In genomic region chr5:83956386-83956785, GRCh38 we compare ENCODE assay signal across 21 cellular contexts.
DNase-seq lines count a peak whose midpoint lies in the region; ATAC-seq and TF ChIP-seq lines count a peak whose summit lies in the region.
"Had no signal": no experiment of that assay in that cellular context is flagged by ENCODE, and none has a peak within 500 bp of the region (broad histone marks: within the 10 kb centered on the region; RNA-seq: fewer than 3 reads in every experiment).

No MANE protein-coding gene starts in this region.

- no TSS peak for BruUV-seq in HCT116 (replicated peaks; lab: Mats Ljungman, UMichigan)

- no peaks in the 10 kb centered on the region for H3K36me3 Mint-ChIP-seq in GM23338 (ENCODE audit: low read depth)

- H2AFZ ChIP-seq in HCT116 (ENCODE audit: low read depth, low read length, poor library complexity, severe bottlenecking) (no peak overlapping the region), osteoblast (ENCODE audit: low read length) (peak overlapping the region; percentile 52), GM23338 (no peak overlapping the region)

- CTCF ChIA-PET in HCT116 (lab: Charles Lee) = no interaction called here

- RAD21 ChIA-PET in HCT116 (lab: Charles Lee; ENCODE audit: low non-redundant PET in 1 of 2, low total read pairs in 2 of 2, uncharacterized antibody in 2 of 2, unreplicated experiment in 2 of 2) = no interaction called here

- H3K36me3 ChIP-seq in HCT116 (ENCODE audit: control insufficient read depth in 1 of 2, insufficient read depth in 2 of 2, low read length in 2 of 2) = no peaks in the 10 kb centered on the region
- H3K36me3 ChIP-seq in osteoblast (ENCODE audit: insufficient read depth, low read length) = peaks cover 3% of the 10 kb centered on the region
- H3K36me3 ChIP-seq in GM23338 (ENCODE audit: insufficient read depth) = no peaks in the 10 kb centered on the region
- H3K36me3 ChIP-seq: BE2C, suprapubic skin had no signal

- no peaks in the 10 kb centered on the region for H3K9me3 ChIP-seq in HCT116 (ENCODE audit: control insufficient read depth in 1 of 2, insufficient read depth in 1 of 2, low read depth in 1 of 2, low read length in 2 of 2)
- no peaks in the 10 kb centered on the region for H3K9me3 ChIP-seq in osteoblast (ENCODE audit: low read depth, low read length)
- H3K9me3 ChIP-seq: BE2C, suprapubic skin had no signal

- H3K27ac Mint-ChIP-seq in GM23338 = no peak overlapping the region
- H3K27ac Mint-ChIP-seq: activated T-helper 17 cell treated with anti-CD3 and anti-CD28 coated beads, Interleukin-2, amount 50 U/mL, for 72 hours; effector memory CD8-positive, alpha-beta T cell; natural killer cell; progenitor cell of endocrine pancreas; T-helper 2 cell treated with Interferon-gamma antibody and Interleukin-4, amounts not matched to agents 5 μg/mL and 100 μg/mL, for 36 hours had no signal

- H3K79me2 ChIP-seq in HCT116 (ENCODE audit: insufficient read depth, low read length) (no peaks in the 10 kb centered on the region), osteoblast (ENCODE audit: insufficient read depth, low read length) (no peaks in the 10 kb centered on the region), GM23338 (replicated peaks; ENCODE audit: insufficient read depth) (no peaks in the 10 kb centered on the region)

- H3K9me2 ChIP-seq in HCT116 (ENCODE audit: insufficient read depth) (no peaks in the 10 kb centered on the region), GM23338 (ENCODE audit: insufficient read depth) (no peaks in the 10 kb centered on the region)

- DNase-seq in HCT116 (ENCODE audit: low read depth, low spot score) = no peak
- DNase-seq in NCI-H345 treated with DMSO at 0.1 percent for 48 hours (lab: John Stamatoyannopoulos, UW; ENCODE audit: unreplicated experiment) = peak; percentile 59
- peak; percentile 61 for DNase-seq in astrocyte of the spinal cord (ENCODE audit: low read depth, low spot score)
- DNase-seq in osteoblast (ENCODE audit: insufficient read length, low spot score, missing footprints) = no peak
- no peak for DNase-seq in GM23338 (ENCODE audit: low spot score)
- no peak for DNase-seq in NCI-H524 treated with DMSO at 0.1 percent for 48 hours (lab: John Stamatoyannopoulos, UW)
- no peak for DNase-seq in AML-193 (lab: John Stamatoyannopoulos, UW)
- DNase-seq in GOT3 (lab: John Stamatoyannopoulos, UW) = no peak
- DNase-seq: activated CD4-positive, alpha-beta T cell treated with anti-CD3 and anti-CD28 coated beads for 1 hour; BE2C; Calu3; caudate nucleus; effector memory CD8-positive, alpha-beta T cell; hippocampal formation; kidney; natural killer cell; small intestine had no signal

- H3K4me3 ChIP-seq in HCT116 (replicated peaks in 1 of 2; ENCODE audit: low read depth in 1 of 2, low read length in 2 of 2) (no peak overlapping the region), astrocyte of the spinal cord (ENCODE audit: low read depth, low read length) (no peak overlapping the region), osteoblast (ENCODE audit: insufficient read depth, low read length) (peak overlapping the region; percentile 47), GM23338 (no peak overlapping the region)
- H3K4me3 ChIP-seq: suprapubic skin had no signal

- no peak for TF ChIP-seq CTCF in HCT116 (IDR thresholded peaks at IDR 0.05 in 2 of 3, conservative IDR thresholded peaks at IDR 0.05 in 1 of 3; ENCODE audit: borderline replicate concordance in 1 of 3, insufficient read depth in 1 of 3, low read depth in 2 of 3, low read length in 2 of 3)
- no peak for TF ChIP-seq CTCF in astrocyte of the spinal cord (IDR thresholded peaks at IDR 0.05; ENCODE audit: low read depth, low read length)
- no peak for TF ChIP-seq CTCF in osteoblast (IDR thresholded peaks at IDR 0.05; ENCODE audit: extremely low read depth, low read depth, low read length)
- no peak for TF ChIP-seq CTCF in GM23338 (conservative IDR thresholded peaks at IDR 0.05; ENCODE audit: low read depth in 2 of 2)

- in situ Hi-C loops in astrocyte of the spinal cord (cut with HindIII; ENCODE audit: low sequenced_read_pairs) = no loop called here

- POLR2A ChIA-PET in HCT116 (lab: Charles Lee) = no interaction called here

- no peaks in the 10 kb centered on the region for H3K9me3 Mint-ChIP-seq in GM23338
- H3K9me3 Mint-ChIP-seq: activated T-helper 17 cell treated with anti-CD3 and anti-CD28 coated beads, Interleukin-2, amount 50 U/mL, for 72 hours; T-helper 2 cell treated with Interferon-gamma antibody and Interleukin-4, amounts not matched to agents 5 μg/mL and 100 μg/mL, for 36 hours had no signal

- H3K4me3 Mint-ChIP-seq in GM23338 = no peak overlapping the region
- H3K4me3 Mint-ChIP-seq: activated T-helper 17 cell treated with anti-CD3 and anti-CD28 coated beads, Interleukin-2, amount 50 U/mL, for 72 hours; effector memory CD8-positive, alpha-beta T cell; natural killer cell; T-helper 2 cell treated with Interferon-gamma antibody and Interleukin-4, amounts not matched to agents 5 μg/mL and 100 μg/mL, for 36 hours had no signal

- no peak overlapping the region for H3K9ac ChIP-seq in HCT116 (ENCODE audit: low read length)

- ATAC-seq in HCT116 = no peak
- no peak for ATAC-seq in GM23338
- ATAC-seq: activated T-helper 17 cell treated with anti-CD3 and anti-CD28 coated beads, Interleukin-2, amount 50 U/mL, for 72 hours; effector memory CD8-positive, alpha-beta T cell; natural killer cell had no signal

- intact Hi-C loops in HCT116 (cut with micrococcal nuclease) = no loop called here

- no peak for TF ChIP-seq RAD21 in HCT116 (IDR thresholded peaks at IDR 0.05; ENCODE audit: low read depth)

- peaks cover 5 to 21% of the 10 kb centered on the region in 2 experiments; a peak in 3 of 4 replicates for H3K4me1 ChIP-seq in HCT116 (ENCODE audit: control insufficient read depth in 1 of 2, insufficient read depth in 2 of 2, low read length in 2 of 2)
- peaks cover 35% of the 10 kb centered on the region for H3K4me1 ChIP-seq in osteoblast (ENCODE audit: insufficient read depth, low read length)
- 0 out of 2 replicates have a peak, but pooled peaks cover 8% of the 10 kb centered on the region for H3K4me1 ChIP-seq in GM23338 (ENCODE audit: insufficient read depth)
- H3K4me1 ChIP-seq: suprapubic skin had no signal

- no peaks in the 10 kb centered on the region for H3F3A ChIP-seq in GM23338 (replicated peaks; ENCODE audit: low read depth)

- H3K27me3 ChIP-seq in HCT116 (ENCODE audit: insufficient read depth, low read length) = no peaks in the 10 kb centered on the region
- no peaks in the 10 kb centered on the region for H3K27me3 ChIP-seq in osteoblast (ENCODE audit: insufficient read depth, low read length)
- no peaks in the 10 kb centered on the region for H3K27me3 ChIP-seq in GM23338 (ENCODE audit: insufficient read depth)
- H3K27me3 ChIP-seq: BE2C, suprapubic skin had no signal

- H3K27ac ChIP-seq in HCT116 (ENCODE audit: low read depth, low read length) (no peak overlapping the region), osteoblast (ENCODE audit: low read depth, low read length) (peak overlapping the region; percentile 79), GM23338 (ENCODE audit: low read depth) (no peak overlapping the region)
- H3K27ac ChIP-seq: suprapubic skin had no signal

- H3K4me2 ChIP-seq in HCT116 (ENCODE audit: low read length) = peak overlapping the region; percentile 24
- H3K4me2 ChIP-seq in osteoblast (ENCODE audit: insufficient read depth, low read length) = peak overlapping the region; percentile 76
- H3K4me2 ChIP-seq in GM23338 = no peak overlapping the region

- H3K27me3 Mint-ChIP-seq in GM23338 (ENCODE audit: insufficient read depth, low read depth, poor library complexity) = no peaks in the 10 kb centered on the region
- H3K27me3 Mint-ChIP-seq: activated T-helper 17 cell treated with anti-CD3 and anti-CD28 coated beads, Interleukin-2, amount 50 U/mL, for 72 hours; effector memory CD8-positive, alpha-beta T cell had no signal

- no peak for TF ChIP-seq POLR2A in HCT116 (IDR thresholded peaks at IDR 0.05; ENCODE audit: borderline replicate concordance, extremely low read depth, insufficient read depth, insufficient read length)

- no peaks in the 10 kb centered on the region for H4K20me1 ChIP-seq in HCT116 (ENCODE audit: insufficient read depth)
- no peaks in the 10 kb centered on the region for H4K20me1 ChIP-seq in osteoblast (ENCODE audit: insufficient read depth, low read length)
- H4K20me1 ChIP-seq in GM23338 (replicated peaks; ENCODE audit: insufficient read depth) = no peaks in the 10 kb centered on the region

- peaks cover 12% of the 10 kb centered on the region for H3K4me1 Mint-ChIP-seq in GM23338
- H3K4me1 Mint-ChIP-seq: activated T-helper 17 cell treated with anti-CD3 and anti-CD28 coated beads, Interleukin-2, amount 50 U/mL, for 72 hours; natural killer cell had no signal

TF ChIP-seq in HCT116, 20 proteins besides CTCF, POLR2A, EP300 and RAD21 (continues in another document):
- no peak for TF ChIP-seq CBX3 (IDR thresholded peaks at IDR 0.05; ENCODE audit: low read depth)
- TF ChIP-seq SRF (IDR thresholded peaks at IDR 0.05; ENCODE audit: low read depth) = no peak
- TF ChIP-seq FOSL1 (IDR thresholded peaks at IDR 0.05; ENCODE audit: low read depth) = no peak
- TF ChIP-seq SP1 (IDR thresholded peaks at IDR 0.05; ENCODE audit: low read depth) = no peak
- TF ChIP-seq ZFX (IDR thresholded peaks at IDR 0.05) = no peak
- no peak for TF ChIP-seq SIN3A (IDR thresholded peaks at IDR 0.05; ENCODE audit: low read depth)
- no peak for TF ChIP-seq POLR2AphosphoS5 (IDR thresholded peaks at IDR 0.05; ENCODE audit: low read depth, low read length)

TF ChIP-seq in GM23338, 12 proteins besides CTCF, POLR2A, EP300 and RAD21 (continues in another document):
- TF ChIP-seq CREB1 (CRISPR knock-in tag; IDR thresholded peaks at IDR 0.05; ENCODE audit: low read depth) (no peak), ZNF114 (CRISPR knock-in tag; IDR thresholded peaks at IDR 0.05) (no peak), EZH2phosphoT487 (IDR thresholded peaks at IDR 0.05; ENCODE audit: unreplicated experiment) (no peak), EZH2 (IDR thresholded peaks at IDR 0.05; ENCODE audit: low read depth, unreplicated experiment) (no peak)

Comparison
In these comparisons a context has a peak if more than half of its experiments do, and no peak if none do; other contexts are left out.
1. DNase-seq: peak in NCI-H345 treated with DMSO at 0.1 percent for 48 hours (single experiment) and astrocyte of the spinal cord (single experiment); none in HCT116 (single experiment), osteoblast (single experiment), GM23338 (single experiment), NCI-H524 treated with DMSO at 0.1 percent for 48 hours (single experiment), AML-193 (0 of 2) and GOT3 (single experiment).